In genomic region chr4:10971800-10972398, GRCh38 we compare ENCODE assay signal across 22 cellular contexts.
DNase-seq lines count a peak whose midpoint lies in the region; ATAC-seq and TF ChIP-seq lines count a peak whose summit lies in the region.
"Had no signal": no experiment of that assay in that cellular context is flagged by ENCODE, and none has a peak within 500 bp of the region (broad histone marks: within the 10 kb centered on the region; RNA-seq: fewer than 3 reads in every experiment).

No MANE protein-coding gene starts in this region.

- H3K27me3 Mint-ChIP-seq in activated T-cell treated with anti-CD3 and anti-CD28 coated beads, Interleukin-2, amount 50 U/mL, for 4 hours (ENCODE audit: low read depth) = no peaks in the 10 kb centered on the region

- H3K36me3 ChIP-seq in left ventricle myocardium inferior = no peaks in the 10 kb centered on the region

- peak; percentile 21 for DNase-seq in NCI-H748 (lab: John Stamatoyannopoulos, UW; ENCODE audit: unreplicated experiment)
- no peak for DNase-seq in NCI-H748 treated with DMSO at 0.1 percent for 48 hours (lab: John Stamatoyannopoulos, UW)
- DNase-seq in T1000 (lab: John Stamatoyannopoulos, UW) = peak; percentile 17
- DNase-seq in epithelial cell of prostate (ENCODE audit: low read depth, low spot score) = peak; percentile 67
- DNase-seq in SHP77 treated with DMSO at 0.1 percent for 48 hours (lab: John Stamatoyannopoulos, UW) = no peak
- no peak for DNase-seq in left ventricle myocardium inferior
- no peak for DNase-seq in activated T-cell treated with anti-CD3 and anti-CD28 coated beads, Interleukin-2, amount 50 U/mL, for 4 hours
- DNase-seq: 8988T; AML-193; C1 segment of cervical spinal cord; CD8-positive, alpha-beta T cell; DND-41; Kasumi-1; MM.1S; NCI-H1048; NCI-H1417 treated with DMSO at 0.1 percent for 48 hours; NCI-H187; NCI-H2171; NCI-H345; NCI-H524 treated with DMSO at 0.1 percent for 48 hours; OCI-M1 had no signal

- no peaks in the 10 kb centered on the region for H3K9me3 Mint-ChIP-seq in activated T-cell treated with anti-CD3 and anti-CD28 coated beads, Interleukin-2, amount 50 U/mL, for 4 hours
- H3K9me3 Mint-ChIP-seq: CD8-positive, alpha-beta T cell had no signal

- intact Hi-C loops in left ventricle myocardium inferior (cut with micrococcal nuclease) = no loop called here

- no peak overlapping the region for H3K27ac ChIP-seq in epithelial cell of prostate
- H3K27ac ChIP-seq in left ventricle myocardium inferior (replicated peaks) = no peak overlapping the region

- H3K4me3 Mint-ChIP-seq in activated T-cell treated with anti-CD3 and anti-CD28 coated beads, Interleukin-2, amount 50 U/mL, for 4 hours = no peak overlapping the region
- H3K4me3 Mint-ChIP-seq: CD8-positive, alpha-beta T cell had no signal

- ATAC-seq in activated T-cell treated with anti-CD3 and anti-CD28 coated beads, Interleukin-2, amount 50 U/mL, for 4 hours = no peak
- ATAC-seq: CD8-positive, alpha-beta T cell; Right ventricle myocardium inferior had no signal

- H3K9me3 ChIP-seq in left ventricle myocardium inferior (replicated peaks) = no peaks in the 10 kb centered on the region

- H3K4me3 ChIP-seq in left ventricle myocardium inferior = no peak overlapping the region

- no peaks in the 10 kb centered on the region for H3K4me1 ChIP-seq in left ventricle myocardium inferior

- TF ChIP-seq CTCF in left ventricle myocardium inferior (IDR thresholded peaks at IDR 0.05; ENCODE audit: borderline replicate concordance) = no peak

- no peaks in the 10 kb centered on the region for H3K4me1 Mint-ChIP-seq in activated T-cell treated with anti-CD3 and anti-CD28 coated beads, Interleukin-2, amount 50 U/mL, for 4 hours (ENCODE audit: low read depth)

- no peaks in the 10 kb centered on the region for H3K36me3 Mint-ChIP-seq in activated T-cell treated with anti-CD3 and anti-CD28 coated beads, Interleukin-2, amount 50 U/mL, for 4 hours (ENCODE audit: insufficient read depth)
- H3K36me3 Mint-ChIP-seq: CD8-positive, alpha-beta T cell had no signal

- H3K27me3 ChIP-seq in left ventricle myocardium inferior (ENCODE audit: low read depth) = no peaks in the 10 kb centered on the region

Comparison
In these comparisons a context has a peak if more than half of its experiments do, and no peak if none do; other contexts are left out.
1. DNase-seq: peak in NCI-H748 (single experiment), T1000 (single experiment) and epithelial cell of prostate (single experiment); none in NCI-H748 treated with DMSO at 0.1 percent for 48 hours (single experiment), SHP77 treated with DMSO at 0.1 percent for 48 hours (single experiment), left ventricle myocardium inferior (single experiment) and activated T-cell treated with anti-CD3 and anti-CD28 coated beads, Interleukin-2, amount 50 U/mL, for 4 hours (single experiment).